ENCODE assay signal across 33 cellular contexts in the genomic region with DNA sequence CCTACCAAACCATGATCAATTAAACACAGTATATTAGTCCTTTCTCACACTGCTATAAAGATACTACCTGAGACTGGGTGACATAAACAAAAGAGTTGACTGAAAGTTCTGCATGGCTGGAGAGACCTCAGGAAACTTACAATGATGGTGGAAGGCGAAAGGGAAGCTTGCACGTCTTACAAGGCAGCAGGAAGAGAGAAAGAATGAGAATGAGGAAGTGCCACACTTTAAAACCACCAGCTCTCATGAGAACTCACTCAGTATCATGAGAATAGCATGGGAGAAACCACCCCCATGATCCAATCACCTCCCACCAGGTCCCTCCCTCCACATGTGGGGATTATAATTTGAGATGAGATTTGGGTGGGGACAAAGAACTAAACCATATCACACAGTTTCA.
"Had no signal": no experiment of that assay in that cellular context is flagged by ENCODE, and none has a peak within 500 bp of the region (broad histone marks: within the 10 kb centered on the region; RNA-seq: fewer than 3 reads in every experiment).

No MANE protein-coding gene starts in this region.

- H3K36me3 Mint-ChIP-seq: activated naive CD8-positive, alpha-beta T cell had no signal

- H3K4me1 ChIP-seq: body of pancreas had no signal

- H3K27ac Mint-ChIP-seq: activated B cell treated with CpG ODN at 0.5 μM for 24 hours; activated CD8-positive, alpha-beta T cell treated with anti-CD3 and anti-CD28 coated beads for 36 hours; activated naive CD8-positive, alpha-beta T cell; activated T-helper 17 cell treated with anti-CD3 and anti-CD28 coated beads, Interleukin-2, amount 50 U/mL, for 72 hours; effector memory CD8-positive, alpha-beta T cell; T-helper 17 cell; T-helper 2 cell treated with Interferon-gamma antibody and Interleukin-4, amounts not matched to agents 5 μg/mL and 100 μg/mL, for 36 hours had no signal

- H3K4me3 ChIP-seq: body of pancreas had no signal

- H3K9me3 ChIP-seq: body of pancreas had no signal

- FAIRE-seq: colon, endothelial cell of umbilical vein, frontal cortex had no signal

- DNase-seq: activated B cell treated with CpG ODN at 0.5 μM for 24 hours; activated CD4-positive, alpha-beta T cell treated with anti-CD3 and anti-CD28 coated beads for 48 hours; activated CD4-positive, alpha-beta T cell treated with anti-CD3 and anti-CD28 coated beads, Interleukin-2, amount 50 U/mL, for 1 hour; activated CD4-positive, alpha-beta T cell treated with anti-CD3 and anti-CD28 coated beads, Interleukin-2, amount 50 U/mL, for 48 hours; activated CD8-positive, alpha-beta memory T cell treated with anti-CD3 and anti-CD28 coated beads for 24 hours; activated CD8-positive, alpha-beta T cell treated with anti-CD3 and anti-CD28 coated beads for 36 hours; activated effector memory CD4-positive, alpha-beta T cell treated with Interleukin-2 at 50 U/mL for 16 hours; activated gamma-delta T cell treated with Interleukin-2 at 50 U/mL for 16 hours; activated naive CD4-positive, alpha-beta T cell treated with anti-CD3 and anti-CD28 coated beads, Interleukin-2, amount 50 U/mL, for 16 hours; activated naive CD4-positive, alpha-beta T cell treated with Interleukin-2 at 50 U/mL for 16 hours; activated T-cell treated with anti-CD3 and anti-CD28 coated beads, Interleukin-2, amount 50 U/mL, for 4 hours; amniotic stem cell; aorta; body of pancreas; caudate nucleus; cortex of kidney; dermis blood vessel endothelial cell; effector CD4-positive, alpha-beta T cell; effector memory CD8-positive, alpha-beta T cell; foreskin fibroblast; head of caudate nucleus; T-helper 1 cell; T-helper 17 cell; T1000; WERI-Rb-1 had no signal

- H3K4me1 Mint-ChIP-seq: activated B cell treated with CpG ODN at 0.5 μM for 24 hours; activated T-helper 17 cell treated with anti-CD3 and anti-CD28 coated beads, Interleukin-2, amount 50 U/mL, for 72 hours; T-helper 17 cell had no signal

- H3K27ac ChIP-seq: body of pancreas, epithelial cell of prostate, WERI-Rb-1 had no signal

- H3K27me3 ChIP-seq: body of pancreas had no signal

- ATAC-seq: activated CD4-positive, CD25-positive, alpha-beta regulatory T cell treated with anti-CD3 and anti-CD28 coated beads, Interleukin-2, amount 50 U/mL, for 24 hours; activated CD8-positive, alpha-beta T cell treated with anti-CD3 and anti-CD28 coated beads for 36 hours; activated T-cell treated with anti-CD3 and anti-CD28 coated beads, Interleukin-2, amount 50 U/mL, for 4 hours; activated T-helper 17 cell treated with anti-CD3 and anti-CD28 coated beads, Interleukin-2, amount 50 U/mL, for 72 hours; body of pancreas; effector memory CD8-positive, alpha-beta T cell; T-helper 17 cell had no signal

- H3K27me3 Mint-ChIP-seq: activated B cell treated with CpG ODN at 0.5 μM for 24 hours; activated CD8-positive, alpha-beta T cell treated with anti-CD3 and anti-CD28 coated beads for 36 hours; effector memory CD8-positive, alpha-beta T cell; T-helper 17 cell had no signal

- H3K4me3 Mint-ChIP-seq: activated B cell treated with CpG ODN at 0.5 μM for 24 hours; activated CD8-positive, alpha-beta T cell treated with anti-CD3 and anti-CD28 coated beads for 36 hours; activated naive CD8-positive, alpha-beta T cell; activated T-cell treated with anti-CD3 and anti-CD28 coated beads, Interleukin-2, amount 50 U/mL, for 4 hours; activated T-helper 17 cell treated with anti-CD3 and anti-CD28 coated beads, Interleukin-2, amount 50 U/mL, for 72 hours; effector memory CD8-positive, alpha-beta T cell; T-helper 17 cell; T-helper 2 cell treated with Interferon-gamma antibody and Interleukin-4, amounts not matched to agents 5 μg/mL and 100 μg/mL, for 36 hours had no signal

- H3K36me3 ChIP-seq: WERI-Rb-1 had no signal
